Comparison of ENCODE assay signal across 2 cellular contexts in the genomic region with DNA sequence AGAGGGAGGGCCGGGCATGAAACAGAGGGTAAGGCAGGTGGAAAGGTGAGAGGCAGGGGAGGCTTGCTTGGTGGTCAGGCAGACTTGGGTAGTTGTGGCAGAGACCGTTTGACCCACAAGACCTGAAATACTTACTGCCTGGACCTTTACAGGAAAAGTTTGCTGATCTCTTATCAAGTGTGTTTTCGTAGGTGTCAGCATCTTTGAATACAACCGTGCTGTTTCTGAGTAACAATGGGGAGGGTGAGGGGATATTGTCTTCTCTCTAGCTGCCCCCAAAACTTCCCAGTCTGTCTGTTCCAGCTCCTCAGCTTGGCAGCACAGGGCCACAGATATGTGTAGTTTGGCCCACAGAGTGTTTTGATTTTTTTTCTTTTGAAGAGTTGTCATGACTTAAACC.
TF ChIP-seq lines count a peak whose summit lies in the region.

No MANE protein-coding gene starts in this region.

TF ChIP-seq in HepG2, 621 proteins besides CTCF, POLR2A, EP300 and RAD21 (continued from another document):
- TF ChIP-seq, protein P1, sequence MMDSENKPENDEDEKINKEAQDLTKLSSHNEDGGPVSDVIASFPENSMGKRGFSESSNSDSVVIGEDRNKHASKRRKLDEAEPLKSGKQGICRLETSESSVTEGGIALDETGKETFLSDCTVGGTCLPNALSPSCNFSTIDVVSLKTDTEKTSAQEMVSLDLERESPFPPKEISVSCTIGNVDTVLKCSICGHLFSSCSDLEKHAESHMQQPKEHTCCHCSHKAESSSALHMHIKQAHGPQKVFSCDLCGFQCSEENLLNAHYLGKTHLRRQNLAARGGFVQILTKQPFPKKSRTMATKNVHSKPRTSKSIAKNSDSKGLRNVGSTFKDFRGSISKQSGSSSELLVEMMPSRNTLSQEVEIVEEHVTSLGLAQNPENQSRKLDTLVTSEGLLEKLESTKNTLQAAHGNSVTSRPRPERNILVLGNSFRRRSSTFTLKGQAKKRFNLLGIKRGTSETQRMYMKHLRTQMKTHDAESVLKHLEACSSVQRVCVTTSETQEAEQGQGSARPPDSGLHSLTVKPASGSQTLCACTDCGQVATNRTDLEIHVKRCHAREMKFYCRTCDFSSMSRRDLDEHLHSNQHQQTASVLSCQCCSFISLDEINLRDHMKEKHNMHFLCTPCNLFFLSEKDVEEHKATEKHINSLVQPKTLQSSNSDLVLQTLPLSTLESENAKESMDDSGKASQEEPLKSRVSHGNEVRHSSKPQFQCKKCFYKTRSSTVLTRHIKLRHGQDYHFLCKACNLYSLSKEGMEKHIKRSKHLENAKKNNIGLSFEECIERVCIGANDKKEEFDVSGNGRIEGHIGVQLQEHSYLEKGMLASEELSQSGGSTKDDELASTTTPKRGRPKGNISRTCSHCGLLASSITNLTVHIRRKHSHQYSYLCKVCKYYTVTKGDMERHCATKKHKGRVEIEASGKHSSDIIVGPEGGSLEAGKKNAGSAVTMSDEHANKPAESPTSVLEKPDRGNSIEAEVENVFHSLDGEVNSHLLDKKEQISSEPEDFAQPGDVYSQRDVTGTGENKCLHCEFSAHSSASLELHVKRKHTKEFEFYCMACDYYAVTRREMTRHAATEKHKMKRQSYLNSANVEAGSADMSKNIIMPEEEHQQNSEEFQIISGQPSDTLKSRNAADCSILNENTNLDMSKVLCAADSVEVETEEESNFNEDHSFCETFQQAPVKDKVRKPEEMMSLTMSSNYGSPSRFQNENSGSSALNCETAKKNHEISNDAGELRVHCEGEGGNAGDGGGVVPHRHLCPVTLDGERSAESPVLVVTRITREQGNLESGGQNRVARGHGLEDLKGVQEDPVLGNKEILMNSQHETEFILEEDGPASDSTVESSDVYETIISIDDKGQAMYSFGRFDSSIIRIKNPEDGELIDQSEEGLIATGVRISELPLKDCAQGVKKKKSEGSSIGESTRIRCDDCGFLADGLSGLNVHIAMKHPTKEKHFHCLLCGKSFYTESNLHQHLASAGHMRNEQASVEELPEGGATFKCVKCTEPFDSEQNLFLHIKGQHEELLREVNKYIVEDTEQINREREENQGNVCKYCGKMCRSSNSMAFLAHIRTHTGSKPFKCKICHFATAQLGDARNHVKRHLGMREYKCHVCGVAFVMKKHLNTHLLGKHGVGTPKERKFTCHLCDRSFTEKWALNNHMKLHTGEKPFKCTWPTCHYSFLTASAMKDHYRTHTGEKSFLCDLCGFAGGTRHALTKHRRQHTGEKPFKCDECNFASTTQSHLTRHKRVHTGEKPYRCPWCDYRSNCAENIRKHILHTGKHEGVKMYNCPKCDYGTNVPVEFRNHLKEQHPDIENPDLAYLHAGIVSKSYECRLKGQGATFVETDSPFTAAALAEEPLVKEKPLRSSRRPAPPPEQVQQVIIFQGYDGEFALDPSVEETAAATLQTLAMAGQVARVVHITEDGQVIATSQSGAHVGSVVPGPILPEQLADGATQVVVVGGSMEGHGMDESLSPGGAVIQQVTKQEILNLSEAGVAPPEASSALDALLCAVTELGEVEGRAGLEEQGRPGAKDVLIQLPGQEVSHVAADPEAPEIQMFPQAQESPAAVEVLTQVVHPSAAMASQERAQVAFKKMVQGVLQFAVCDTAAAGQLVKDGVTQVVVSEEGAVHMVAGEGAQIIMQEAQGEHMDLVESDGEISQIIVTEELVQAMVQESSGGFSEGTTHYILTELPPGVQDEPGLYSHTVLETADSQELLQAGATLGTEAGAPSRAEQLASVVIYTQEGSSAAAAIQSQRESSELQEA (CRISPR knock-in tag; IDR thresholded peaks at IDR 0.05; ENCODE audit: not compliant biosample characterization): no peak

TF ChIP-seq in GM23338, 12 proteins besides CTCF, POLR2A, EP300 and RAD21 (continued from another document):
- TF ChIP-seq, protein P2, sequence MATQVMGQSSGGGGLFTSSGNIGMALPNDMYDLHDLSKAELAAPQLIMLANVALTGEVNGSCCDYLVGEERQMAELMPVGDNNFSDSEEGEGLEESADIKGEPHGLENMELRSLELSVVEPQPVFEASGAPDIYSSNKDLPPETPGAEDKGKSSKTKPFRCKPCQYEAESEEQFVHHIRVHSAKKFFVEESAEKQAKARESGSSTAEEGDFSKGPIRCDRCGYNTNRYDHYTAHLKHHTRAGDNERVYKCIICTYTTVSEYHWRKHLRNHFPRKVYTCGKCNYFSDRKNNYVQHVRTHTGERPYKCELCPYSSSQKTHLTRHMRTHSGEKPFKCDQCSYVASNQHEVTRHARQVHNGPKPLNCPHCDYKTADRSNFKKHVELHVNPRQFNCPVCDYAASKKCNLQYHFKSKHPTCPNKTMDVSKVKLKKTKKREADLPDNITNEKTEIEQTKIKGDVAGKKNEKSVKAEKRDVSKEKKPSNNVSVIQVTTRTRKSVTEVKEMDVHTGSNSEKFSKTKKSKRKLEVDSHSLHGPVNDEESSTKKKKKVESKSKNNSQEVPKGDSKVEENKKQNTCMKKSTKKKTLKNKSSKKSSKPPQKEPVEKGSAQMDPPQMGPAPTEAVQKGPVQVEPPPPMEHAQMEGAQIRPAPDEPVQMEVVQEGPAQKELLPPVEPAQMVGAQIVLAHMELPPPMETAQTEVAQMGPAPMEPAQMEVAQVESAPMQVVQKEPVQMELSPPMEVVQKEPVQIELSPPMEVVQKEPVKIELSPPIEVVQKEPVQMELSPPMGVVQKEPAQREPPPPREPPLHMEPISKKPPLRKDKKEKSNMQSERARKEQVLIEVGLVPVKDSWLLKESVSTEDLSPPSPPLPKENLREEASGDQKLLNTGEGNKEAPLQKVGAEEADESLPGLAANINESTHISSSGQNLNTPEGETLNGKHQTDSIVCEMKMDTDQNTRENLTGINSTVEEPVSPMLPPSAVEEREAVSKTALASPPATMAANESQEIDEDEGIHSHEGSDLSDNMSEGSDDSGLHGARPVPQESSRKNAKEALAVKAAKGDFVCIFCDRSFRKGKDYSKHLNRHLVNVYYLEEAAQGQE (IDR thresholded peaks at IDR 0.05; ENCODE audit: unreplicated experiment): no peak
- TF ChIP-seq NANOG (IDR thresholded peaks at IDR 0.05; ENCODE audit: borderline replicate concordance) (no peak), ZNF331 (CRISPR knock-in tag; IDR thresholded peaks at IDR 0.05; ENCODE audit: low read depth) (no peak), EZH2 (IDR thresholded peaks at IDR 0.05; ENCODE audit: low read depth, unreplicated experiment) (no peak), POLR2AphosphoS5 (IDR thresholded peaks at IDR 0.05; ENCODE audit: low read depth) (no peak), CREB1 (CRISPR knock-in tag; IDR thresholded peaks at IDR 0.05; ENCODE audit: low read depth) (no peak), ZNF114 (CRISPR knock-in tag; IDR thresholded peaks at IDR 0.05) (no peak)
- TF ChIP-seq, protein P3, sequence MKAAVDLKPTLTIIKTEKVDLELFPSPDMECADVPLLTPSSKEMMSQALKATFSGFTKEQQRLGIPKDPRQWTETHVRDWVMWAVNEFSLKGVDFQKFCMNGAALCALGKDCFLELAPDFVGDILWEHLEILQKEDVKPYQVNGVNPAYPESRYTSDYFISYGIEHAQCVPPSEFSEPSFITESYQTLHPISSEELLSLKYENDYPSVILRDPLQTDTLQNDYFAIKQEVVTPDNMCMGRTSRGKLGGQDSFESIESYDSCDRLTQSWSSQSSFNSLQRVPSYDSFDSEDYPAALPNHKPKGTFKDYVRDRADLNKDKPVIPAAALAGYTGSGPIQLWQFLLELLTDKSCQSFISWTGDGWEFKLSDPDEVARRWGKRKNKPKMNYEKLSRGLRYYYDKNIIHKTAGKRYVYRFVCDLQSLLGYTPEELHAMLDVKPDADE (IDR thresholded peaks at IDR 0.05): no peak
